8 cellular contexts compared by ENCODE assay signal in the genomic region with DNA sequence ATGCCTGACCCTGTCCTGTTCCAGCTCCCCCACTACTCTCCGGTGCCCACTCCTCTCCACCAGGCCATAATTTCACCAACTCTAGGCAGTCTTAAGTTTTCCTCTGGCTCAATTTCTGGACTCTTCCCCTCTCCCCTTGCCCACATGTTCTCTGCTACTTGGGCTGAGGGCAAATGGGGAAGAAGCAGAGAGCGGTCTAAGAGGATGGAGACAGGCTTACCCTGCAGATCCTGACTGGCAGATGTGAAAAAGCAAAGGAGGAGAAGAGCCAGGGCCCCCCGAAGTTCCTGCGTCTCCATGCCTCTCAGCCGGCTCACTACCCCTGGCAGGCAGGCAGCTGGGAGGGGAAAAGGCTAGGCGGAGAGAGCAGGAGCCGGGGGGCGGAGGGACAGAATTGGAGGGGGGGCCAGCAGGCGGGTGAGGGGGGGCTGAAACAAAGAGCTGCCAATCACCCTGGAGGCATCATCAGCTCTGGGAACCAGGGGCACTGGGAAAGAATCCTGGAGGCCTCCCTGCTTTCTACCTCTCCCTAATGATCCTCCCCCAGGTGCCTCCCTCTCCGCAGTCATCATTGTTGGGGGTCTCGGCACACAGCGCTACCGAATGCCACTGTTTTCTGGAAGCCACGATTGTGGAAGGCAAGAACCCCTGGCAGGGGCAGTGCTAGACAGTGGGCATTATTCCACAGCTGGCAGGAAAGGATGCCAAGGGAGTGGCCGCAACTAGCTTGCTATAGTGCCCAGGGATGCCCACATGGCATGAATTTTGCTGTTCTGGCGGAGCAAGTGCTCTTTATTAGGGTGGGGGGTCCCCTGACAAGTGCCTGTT. TPM values are rescaled to one million over a fixed set of nuclear protein-coding genes. Genes with fewer than 3 reads are reported as not detected.
DNase-seq lines count a peak whose midpoint lies in the region; ATAC-seq and TF ChIP-seq lines count a peak whose summit lies in the region.

Gene THBS3 (minus strand): TSS at position 320 of the 828 bp plus-strand sequence. CDS start 21 bp downstream, at position 299.

- H3K4me3 Mint-ChIP-seq in activated T-helper 1 cell treated with anti-CD3 and anti-CD28 coated beads, Interleukin-12 subunit alpha, Interleukin-12 subunit beta, Interleukin-2, Interleukin-4 antibody, amounts not matched to agents 30 ng/mL and 10 ng/mL and 1 ng/mL, durations not matched to agents 14 hours and 24 hours and 36 hours: peak within 1 kb of the TSS; percentile 93
- peak within 1 kb of the TSS; percentile 90 for H3K4me3 Mint-ChIP-seq in glutamatergic neuron (ENCODE audit: unreplicated experiment)

- H3K36me3 Mint-ChIP-seq in activated T-helper 1 cell treated with anti-CD3 and anti-CD28 coated beads, Interleukin-12 subunit alpha, Interleukin-12 subunit beta, Interleukin-2, Interleukin-4 antibody, amounts not matched to agents 30 ng/mL and 10 ng/mL and 1 ng/mL, durations not matched to agents 14 hours and 24 hours and 36 hours (ENCODE audit: low read depth): peaks cover 4% of the 10 kb centered on the region
- H3K36me3 Mint-ChIP-seq in glutamatergic neuron (ENCODE audit: unreplicated experiment): peaks cover 4% of the 10 kb centered on the region

- H3K4me1 Mint-ChIP-seq in activated T-helper 1 cell treated with anti-CD3 and anti-CD28 coated beads, Interleukin-12 subunit alpha, Interleukin-12 subunit beta, Interleukin-2, Interleukin-4 antibody, amounts not matched to agents 30 ng/mL and 10 ng/mL and 1 ng/mL, durations not matched to agents 14 hours and 24 hours and 36 hours (ENCODE audit: low read depth): peaks cover 25% of the 10 kb centered on the region
- H3K4me1 Mint-ChIP-seq in glutamatergic neuron (ENCODE audit: low read depth, unreplicated experiment): peaks cover 14% of the 10 kb centered on the region

- DNase-seq in D341Med (ENCODE audit: low spot score) (peak; percentile 77), MV-4-11 (lab: John Stamatoyannopoulos, UW) (peak; percentile 17), glutamatergic neuron (peak; percentile 82), occipital lobe (lab: John Stamatoyannopoulos, UW) (peak; percentile 41), HPDE6-E6E7 (ENCODE audit: extremely low spot score) (no peak)
- DNase-seq in activated T-helper 1 cell treated with anti-CD3 and anti-CD28 coated beads, Interleukin-12 subunit alpha, Interleukin-12 subunit beta, Interleukin-2, Interleukin-4 antibody, amounts not matched to agents 30 ng/mL and 10 ng/mL and 1 ng/mL, durations not matched to agents 14 hours and 24 hours and 36 hours (ENCODE audit: low spot score): no peak
- DNase-seq in central memory CD4-positive, alpha-beta T cell: no peak

- ATAC-seq in GM19035 (IDR thresholded peaks at IDR 0.05; ENCODE audit: unreplicated experiment): no peak

- no peaks in the 10 kb centered on the region for H3K9me3 Mint-ChIP-seq in activated T-helper 1 cell treated with anti-CD3 and anti-CD28 coated beads, Interleukin-12 subunit alpha, Interleukin-12 subunit beta, Interleukin-2, Interleukin-4 antibody, amounts not matched to agents 30 ng/mL and 10 ng/mL and 1 ng/mL, durations not matched to agents 14 hours and 24 hours and 36 hours
- peaks cover 25% of the 10 kb centered on the region for H3K9me3 Mint-ChIP-seq in glutamatergic neuron (ENCODE audit: unreplicated experiment)

- H3K27ac Mint-ChIP-seq in activated T-helper 1 cell treated with anti-CD3 and anti-CD28 coated beads, Interleukin-12 subunit alpha, Interleukin-12 subunit beta, Interleukin-2, Interleukin-4 antibody, amounts not matched to agents 30 ng/mL and 10 ng/mL and 1 ng/mL, durations not matched to agents 14 hours and 24 hours and 36 hours: peak within 1 kb of the TSS; percentile 97
- peak within 1 kb of the TSS; percentile 99 for H3K27ac Mint-ChIP-seq in glutamatergic neuron (ENCODE audit: unreplicated experiment)

- intact Hi-C loops in activated T-helper 1 cell treated with anti-CD3 and anti-CD28 coated beads, Interleukin-12 subunit alpha, Interleukin-12 subunit beta, Interleukin-2, Interleukin-4 antibody, amounts not matched to agents 30 ng/mL and 10 ng/mL and 1 ng/mL, durations not matched to agents 14 hours and 24 hours and 36 hours (cut with micrococcal nuclease): loop anchor here (1.0 to 5.0 kb wide), 9 partner anchors 13 to 1655 kb away; partner anchors contain the start of genes CLK2, KRTCAP2, NTRK1 and SCAMP3

- TF ChIP-seq CTCF in glutamatergic neuron (IDR thresholded peaks at IDR 0.05; ENCODE audit: partially characterized antibody, unreplicated experiment): no peak

- H3K27me3 Mint-ChIP-seq in activated T-helper 1 cell treated with anti-CD3 and anti-CD28 coated beads, Interleukin-12 subunit alpha, Interleukin-12 subunit beta, Interleukin-2, Interleukin-4 antibody, amounts not matched to agents 30 ng/mL and 10 ng/mL and 1 ng/mL, durations not matched to agents 14 hours and 24 hours and 36 hours (ENCODE audit: insufficient read depth): no peaks in the 10 kb centered on the region
- peaks cover 20% of the 10 kb centered on the region for H3K27me3 Mint-ChIP-seq in glutamatergic neuron (ENCODE audit: unreplicated experiment)

RNA-seq across cellular contexts. Expression of gene THBS3, which starts in this region (rescaled TPM):
- total RNA-seq in activated T-helper 1 cell treated with anti-CD3 and anti-CD28 coated beads, Interleukin-12 subunit alpha, Interleukin-12 subunit beta, Interleukin-2, Interleukin-4 antibody, amounts not matched to agents 30 ng/mL and 10 ng/mL and 1 ng/mL, durations not matched to agents 14 hours and 24 hours and 36 hours: 9.7 and 10.0 TPM in 2 replicates
- total RNA-seq in glutamatergic neuron (ENCODE audit: unreplicated experiment) (377 TPM), occipital lobe (8.3 TPM)

Comparison
In these comparisons a context has a peak if more than half of its experiments do, and no peak if none do; other contexts are left out.
1. RNA of gene THBS3 (total RNA-seq): 377 TPM in glutamatergic neuron (single experiment); 9.7 to 10.0 TPM in activated T-helper 1 cell treated with anti-CD3 and anti-CD28 coated beads, Interleukin-12 subunit alpha, Interleukin-12 subunit beta, Interleukin-2, Interleukin-4 antibody, amounts not matched to agents 30 ng/mL and 10 ng/mL and 1 ng/mL, durations not matched to agents 14 hours and 24 hours and 36 hours and 8.3 TPM in occipital lobe (single experiment); every median in the first group is over 10 times any median in the second.
2. DNase-seq: peak in D341Med (single experiment), MV-4-11 (single experiment), glutamatergic neuron (single experiment) and occipital lobe (single experiment); none in activated T-helper 1 cell treated with anti-CD3 and anti-CD28 coated beads, Interleukin-12 subunit alpha, Interleukin-12 subunit beta, Interleukin-2, Interleukin-4 antibody, amounts not matched to agents 30 ng/mL and 10 ng/mL and 1 ng/mL, durations not matched to agents 14 hours and 24 hours and 36 hours (single experiment), central memory CD4-positive, alpha-beta T cell (single experiment) and HPDE6-E6E7 (single experiment).